1 cellular context compared by ENCODE assay signal in the genomic region with DNA sequence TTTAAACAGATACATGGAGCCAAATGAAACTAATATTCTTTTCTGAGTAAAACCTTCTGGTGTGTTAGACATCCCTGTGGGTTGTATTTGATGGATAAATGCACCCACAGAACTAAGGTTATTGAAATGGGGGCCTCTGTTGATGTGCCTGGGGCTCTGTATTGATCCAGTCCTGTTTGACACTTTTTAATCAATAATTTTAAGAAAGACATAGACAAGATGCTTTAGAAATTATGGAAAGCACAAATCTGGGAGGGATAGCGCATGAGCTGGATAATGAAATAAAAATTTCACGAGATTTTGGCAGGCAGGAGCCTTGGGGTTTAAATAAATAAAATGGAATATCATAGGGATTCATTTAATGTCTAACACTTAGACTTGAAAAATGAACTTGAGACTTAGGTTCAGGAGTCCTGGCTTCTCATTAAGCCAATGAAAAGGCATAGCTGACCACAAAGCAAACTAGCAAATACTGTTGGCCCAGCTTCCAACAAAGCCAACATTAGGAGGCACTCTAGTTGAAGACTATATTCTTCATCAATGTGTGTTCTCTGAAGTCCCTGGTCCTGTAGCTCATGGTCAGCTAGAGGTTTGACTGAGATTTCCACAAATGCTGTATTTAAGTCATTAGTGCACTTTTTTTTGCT.
TF ChIP-seq lines count a peak whose summit lies in the region.

No MANE protein-coding gene starts in this region.

TF ChIP-seq in HepG2, 621 proteins besides CTCF, POLR2A, EP300 and RAD21 (continued from another document):
- TF ChIP-seq HOMEZ (CRISPR knock-in tag; IDR thresholded peaks at IDR 0.05; ENCODE audit: low read depth) (no peak), ZNF589 (CRISPR knock-in tag; conservative IDR thresholded peaks at IDR 0.05) (no peak), CBFB (CRISPR knock-in tag; IDR thresholded peaks at IDR 0.05) (no peak), ATRX (CRISPR knock-in tag; IDR thresholded peaks at IDR 0.05; ENCODE audit: borderline replicate concordance) (no peak), LCORL (IDR thresholded peaks at IDR 0.05) (no peak), LCORL (CRISPR knock-in tag; IDR thresholded peaks at IDR 0.05) (no peak), ZNF879 (CRISPR knock-in tag; IDR thresholded peaks at IDR 0.05) (no peak), JDP2 (CRISPR knock-in tag; IDR thresholded peaks at IDR 0.05; ENCODE audit: borderline replicate concordance) (no peak), MAFF (IDR thresholded peaks at IDR 0.05; ENCODE audit: low read depth, low read length) (peak; percentile 19; the same call in 1 of the 2 replicates), KAT2B (IDR thresholded peaks at IDR 0.05; ENCODE audit: borderline replicate concordance, low read depth, low read length) (peak; percentile 69; the same call in 1 of the 2 replicates), ZBTB4 (CRISPR knock-in tag; IDR thresholded peaks at IDR 0.05; ENCODE audit: borderline replicate concordance) (no peak), ZC3H13 (CRISPR knock-in tag; IDR thresholded peaks at IDR 0.05) (no peak), PHF21A (CRISPR knock-in tag; IDR thresholded peaks at IDR 0.05) (0 out of 2 replicates have a peak, but pooled peaks have one; percentile 32), GFI1 (CRISPR knock-in tag; IDR thresholded peaks at IDR 0.05; ENCODE audit: borderline replicate concordance) (peak; percentile 59; the same call in 1 of the 2 replicates), NR2F2 (IDR thresholded peaks at IDR 0.05; ENCODE audit: borderline replicate concordance, low read depth) (no peak), EHMT2 (IDR thresholded peaks at IDR 0.05; ENCODE audit: borderline replicate concordance, low read depth, low read length) (peak; percentile 43; the same call in 1 of the 2 replicates), SALL2 (CRISPR knock-in tag; IDR thresholded peaks at IDR 0.05) (no peak), ZFP36L1 (CRISPR knock-in tag; IDR thresholded peaks at IDR 0.05) (no peak), ZNF281 (CRISPR knock-in tag; IDR thresholded peaks at IDR 0.05; ENCODE audit: borderline replicate concordance) (no peak), ZNF788 (CRISPR knock-in tag; IDR thresholded peaks at IDR 0.05; ENCODE audit: borderline replicate concordance) (no peak), ZNF83 (CRISPR knock-in tag; IDR thresholded peaks at IDR 0.05; ENCODE audit: borderline replicate concordance) (no peak), ZNF652 (CRISPR knock-in tag; IDR thresholded peaks at IDR 0.05; ENCODE audit: borderline replicate concordance, low read depth) (no peak), ZNF101 (CRISPR knock-in tag; IDR thresholded peaks at IDR 0.05; ENCODE audit: borderline replicate concordance, low read depth) (no peak), RXRB (CRISPR knock-in tag; IDR thresholded peaks at IDR 0.05; ENCODE audit: borderline replicate concordance) (no peak), PAXIP1 (CRISPR knock-in tag; conservative IDR thresholded peaks at IDR 0.05) (peak; percentile 28; the same call in 1 of the 2 replicates), HDAC6 (IDR thresholded peaks at IDR 0.05; ENCODE audit: low read depth, low read length) (no peak), NFE2L2 (IDR thresholded peaks at IDR 0.05; ENCODE audit: low read length) (no peak), IKZF1 (IDR thresholded peaks at IDR 0.05) (no peak), NCOR1 (IDR thresholded peaks at IDR 0.05; ENCODE audit: borderline replicate concordance, low read length) (peak; percentile 57), KMT2B (CRISPR knock-in tag; IDR thresholded peaks at IDR 0.05) (no peak)
- TF ChIP-seq, protein P1, sequence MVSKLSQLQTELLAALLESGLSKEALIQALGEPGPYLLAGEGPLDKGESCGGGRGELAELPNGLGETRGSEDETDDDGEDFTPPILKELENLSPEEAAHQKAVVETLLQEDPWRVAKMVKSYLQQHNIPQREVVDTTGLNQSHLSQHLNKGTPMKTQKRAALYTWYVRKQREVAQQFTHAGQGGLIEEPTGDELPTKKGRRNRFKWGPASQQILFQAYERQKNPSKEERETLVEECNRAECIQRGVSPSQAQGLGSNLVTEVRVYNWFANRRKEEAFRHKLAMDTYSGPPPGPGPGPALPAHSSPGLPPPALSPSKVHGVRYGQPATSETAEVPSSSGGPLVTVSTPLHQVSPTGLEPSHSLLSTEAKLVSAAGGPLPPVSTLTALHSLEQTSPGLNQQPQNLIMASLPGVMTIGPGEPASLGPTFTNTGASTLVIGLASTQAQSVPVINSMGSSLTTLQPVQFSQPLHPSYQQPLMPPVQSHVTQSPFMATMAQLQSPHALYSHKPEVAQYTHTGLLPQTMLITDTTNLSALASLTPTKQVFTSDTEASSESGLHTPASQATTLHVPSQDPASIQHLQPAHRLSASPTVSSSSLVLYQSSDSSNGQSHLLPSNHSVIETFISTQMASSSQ (IDR thresholded peaks at IDR 0.05; ENCODE audit: low read depth), result peak; percentile 48; the same call in 1 of the 2 replicates
- TF ChIP-seq, protein P1 (CRISPR knock-in tag; IDR thresholded peaks at IDR 0.05; ENCODE audit: borderline replicate concordance), result no peak
